In genomic region chr12:68001486-68002466, GRCh38 we compare ENCODE assay signal across 8 cellular contexts. TPM values are rescaled to one million over a fixed set of nuclear protein-coding genes. Genes with fewer than 3 reads are reported as not detected.
DNase-seq lines count a peak whose midpoint lies in the region; ATAC-seq, FAIRE-seq and TF ChIP-seq lines count a peak whose summit lies in the region.

No MANE protein-coding gene starts in this region.

- peaks cover 39% of the 10 kb centered on the region for H3K36me3 ChIP-seq in OCI-LY1 (ENCODE audit: insufficient read depth, low read length)

- H3K9me3 ChIP-seq in OCI-LY1 (ENCODE audit: low read length), result no peaks in the 10 kb centered on the region

- no peaks in the 10 kb centered on the region for H3F3A ChIP-seq in OCI-LY1 (ENCODE audit: insufficient read depth, low read length)

- no peaks in the 10 kb centered on the region for H3K9me2 ChIP-seq in OCI-LY1 (ENCODE audit: low read depth, low read length)

- no peaks in the 10 kb centered on the region for H3K27me3 ChIP-seq in OCI-LY1 (ENCODE audit: insufficient read depth, low read length)

- H3K79me2 ChIP-seq in OCI-LY1 (ENCODE audit: insufficient read depth, low read length), result no peaks in the 10 kb centered on the region

- peak; percentile 47; the same call in 1 of the 2 replicates for TF ChIP-seq CTCF in OCI-LY1 (IDR thresholded peaks at IDR 0.05; ENCODE audit: low read length)
- peak; percentile 33 for TF ChIP-seq CTCF in fibroblast of the aortic adventitia (IDR thresholded peaks at IDR 0.05; ENCODE audit: insufficient read depth, low read length)

- TF ChIP-seq POLR2A in GM12892 (IDR thresholded peaks at IDR 0.05; ENCODE audit: low read depth, low read length), result no peak

- ATAC-seq in GM21576 (IDR thresholded peaks at IDR 0.05; ENCODE audit: unreplicated experiment), result no peak

- H3K4me2 ChIP-seq in OCI-LY1 (ENCODE audit: low read length), result no peak overlapping the region; the same call in 1 of the 2 replicates

- H3K4me3 ChIP-seq in OCI-LY1 (ENCODE audit: low read depth, low read length, poor library complexity, severe bottlenecking) (no peak overlapping the region), fibroblast of the aortic adventitia (ENCODE audit: low read depth, low read length) (no peak overlapping the region)

- peak; percentile 57 for FAIRE-seq in GM12892 (lab: Jason Lieb, UNC)

- no peak overlapping the region for H2AFZ ChIP-seq in OCI-LY1 (ENCODE audit: low read length)

- H3K9ac ChIP-seq in OCI-LY1 (ENCODE audit: low read length), result no peak overlapping the region

- DNase-seq in AG20443 (ENCODE audit: low spot score) (peak; percentile 20), GM12892 (ENCODE audit: insufficient read length) (no peak), fibroblast of the aortic adventitia (ENCODE audit: low read depth) (peak; percentile 28), DMS79 (lab: John Stamatoyannopoulos, UW) (no peak), HK-2 (ENCODE audit: unreplicated experiment) (no peak)
- DNase-seq in activated CD4-positive, alpha-beta T cell treated with anti-CD3 and anti-CD28 coated beads for 48 hours, result no peak

- peaks cover 5% of the 10 kb centered on the region for H3K4me1 ChIP-seq in OCI-LY1 (ENCODE audit: insufficient read depth, low read length, severe bottlenecking)

- no peak overlapping the region for H3K27ac ChIP-seq in OCI-LY1 (ENCODE audit: low read depth, low read length, poor library complexity, severe bottlenecking)

- no peaks in the 10 kb centered on the region for H4K20me1 ChIP-seq in OCI-LY1 (ENCODE audit: insufficient read depth, low read length)

RNA-seq across cellular contexts. Expression of gene IFNG-AS1, which starts 12.5 kb away (rescaled TPM):
- polyA plus RNA-seq in GM12892 (2012; ENCODE audit: missing spikeins), result 1.5 TPM
- total RNA-seq in fibroblast of the aortic adventitia (ENCODE audit: low replicate concordance), result 0.09 TPM in 1 of 2 replicates, not detected in the other

Comparison
In these comparisons a context has a peak if more than half of its experiments do, and no peak if none do; other contexts are left out.
1. DNase-seq: peak in AG20443 (single experiment) and fibroblast of the aortic adventitia (single experiment); none in GM12892 (single experiment), DMS79 (single experiment), activated CD4-positive, alpha-beta T cell treated with anti-CD3 and anti-CD28 coated beads for 48 hours (single experiment) and HK-2 (single experiment).